In genomic region chr4:153832720-153833287, GRCh38 we compare ENCODE assay signal across 22 cellular contexts. TPM values are rescaled to one million over a fixed set of nuclear protein-coding genes. Genes with fewer than 3 reads are reported as not detected.
"Had no signal": no experiment of that assay in that cellular context is flagged by ENCODE, and none has a peak within 500 bp of the region (broad histone marks: within the 10 kb centered on the region; RNA-seq: fewer than 3 reads in every experiment).

No MANE protein-coding gene starts in this region.

- H3K9ac ChIP-seq: neural progenitor cell had no signal

- H3K4me1 Mint-ChIP-seq: immature natural killer cell, memory B cell, mesothelial cell of epicardium, natural killer cell had no signal

- ATAC-seq: foreskin keratinocyte, lower lobe of right lung, natural killer cell, right cardiac atrium had no signal

- H3K4me1 ChIP-seq: foreskin keratinocyte, left ventricle myocardium inferior, lower lobe of right lung, stomach had no signal

- H3K27ac Mint-ChIP-seq: immature natural killer cell, memory B cell, mesothelial cell of epicardium, natural killer cell had no signal

- H2AFZ ChIP-seq: neural progenitor cell had no signal

- H3K36me3 Mint-ChIP-seq: immature natural killer cell, memory B cell, mesothelial cell of epicardium, natural killer cell had no signal

- H3K9me3 ChIP-seq: left ventricle myocardium inferior, lower lobe of right lung, ovary, stomach, thoracic aorta had no signal

- H3K27me3 ChIP-seq: foreskin keratinocyte, neural progenitor cell, ovary had no signal

- DNase-seq: dermis blood vessel endothelial cell; erythroblast; foreskin keratinocyte; immature natural killer cell; left ventricle myocardium inferior; lower lobe of right lung; natural killer cell; nucleus accumbens; ovary; right cardiac atrium; small intestine; stimulated activated CD4-positive, alpha-beta T cell treated with anti-CD3 and anti-CD28 coated beads, Interleukin-12 subunit alpha, Interleukin-12 subunit beta, amount 100 ng/mL, for 4 hours; stimulated activated naive CD4-positive, alpha-beta T cell; stomach; substantia nigra; trophoblast cell had no signal

- H3K9me3 Mint-ChIP-seq: immature natural killer cell, mesothelial cell of epicardium, natural killer cell had no signal

- H3K4me3 Mint-ChIP-seq: immature natural killer cell, memory B cell, mesothelial cell of epicardium, natural killer cell, neural progenitor cell had no signal

- H3K27ac ChIP-seq: foreskin keratinocyte, left ventricle myocardium inferior, lower lobe of right lung, ovary, stomach, thoracic aorta had no signal

RNA-seq across cellular contexts. Expression of gene SFRP2, which starts 43.9 kb away (rescaled TPM):
- total RNA-seq: dermis blood vessel endothelial cell, endothelial cell of umbilical vein, foreskin keratinocyte, myocyte, natural killer cell had no signal
